Comparison of ENCODE assay signal across 23 cellular contexts in genomic region chr14:21320913-21321312, GRCh38. TPM values are rescaled to one million over a fixed set of nuclear protein-coding genes. Genes with fewer than 3 reads are reported as not detected.
DNase-seq lines count a peak whose midpoint lies in the region; ATAC-seq, FAIRE-seq and TF ChIP-seq lines count a peak whose summit lies in the region.
"Had no signal": no experiment of that assay in that cellular context is flagged by ENCODE, and none has a peak within 500 bp of the region (broad histone marks: within the 10 kb centered on the region; RNA-seq: fewer than 3 reads in every experiment).

No MANE protein-coding gene starts in this region.

- BruUV-seq in HepG2 (replicated peaks; lab: Mats Ljungman, UMichigan), result no TSS peak
- no TSS peak for BruUV-seq in K562 (replicated peaks; lab: Mats Ljungman, UMichigan)

- H3K4me2 ChIP-seq in HepG2 (ENCODE audit: low read depth, low read length), result peak overlapping the region; percentile 55; the same call in 1 of the 2 replicates
- no peak overlapping the region for H3K4me2 ChIP-seq in K562 (ENCODE audit: insufficient read depth, low read length)

- TF ChIP-seq RAD21 in HepG2 (CRISPR knock-in tag; IDR thresholded peaks at IDR 0.05), result no peak
- no peak for TF ChIP-seq RAD21 in K562 (CRISPR knock-in tag; conservative IDR thresholded peaks at IDR 0.05 in 1 of 2, IDR thresholded peaks at IDR 0.05 in 1 of 2)

- H3K27ac Mint-ChIP-seq in HFFc6, result no peak overlapping the region
- H3K27ac Mint-ChIP-seq: H9, T-cell had no signal

- H2AFZ ChIP-seq in HepG2 (ENCODE audit: low read length), result no peak overlapping the region
- peak overlapping the region; percentile 50 for H2AFZ ChIP-seq in K562 (ENCODE audit: low read depth, low read length)
- H2AFZ ChIP-seq: GM23248 had no signal

- intact Hi-C loops in HepG2 (cut with micrococcal nuclease; ENCODE audit: unreplicated experiment) (loop anchor here (2.0 kb wide), 1 partner anchor 20 kb away; no protein-coding TSS in a partner anchor), right lobe of liver (cut with DNase I) (no loop called here), K562 (cut with micrococcal nuclease) (no loop called here), Right ventricle myocardium superior (cut with DNase I) (no loop called here)

- H3K4me3 Mint-ChIP-seq in HFFc6, result no peak overlapping the region
- H3K4me3 Mint-ChIP-seq: H9 had no signal

- TF ChIP-seq POLR2A in HepG2 (IDR thresholded peaks at IDR 0.05; ENCODE audit: insufficient read depth in 1 of 2, low read depth in 2 of 2, low read length in 2 of 2) (no peak), right lobe of liver (IDR thresholded peaks at IDR 0.05) (no peak), K562 (conservative IDR thresholded peaks at IDR 0.05) (no peak)

- ATAC-seq in HepG2, result no peak; the same call in 2 of the 3 replicates
- no peak for ATAC-seq in right lobe of liver
- ATAC-seq in K562, result no peak
- ATAC-seq in Right ventricle myocardium superior (ENCODE audit: poor library complexity), result no peak
- ATAC-seq: T-cell had no signal

- no peak overlapping the region for H3K4me3 ChIP-seq in HepG2 (replicated peaks in 1 of 3; ENCODE audit: insufficient read depth in 1 of 3, low read depth in 2 of 3, low read length in 3 of 3)
- no peak overlapping the region for H3K4me3 ChIP-seq in right lobe of liver
- peak overlapping the region; percentile 35; the same call in 1 of the 2 replicates for H3K4me3 ChIP-seq in K562
- H3K4me3 ChIP-seq: GM23248, Peyer's patch had no signal

- H3K27me3 Mint-ChIP-seq in HFFc6 (ENCODE audit: insufficient read depth), result peaks cover 54% of the 10 kb centered on the region

- in situ Hi-C loops in HepG2 (cut with HindIII; ENCODE audit: extremely low pct_ligation_motif_present, low pct_unique_long_range_greater_than_20kb) (no loop called here), K562 (cut with MboI) (no loop called here)

- peaks cover 4 to 17% of the 10 kb centered on the region in 2 experiments; a peak in 3 of 5 replicates for H3K27me3 ChIP-seq in HepG2 (ENCODE audit: control insufficient read depth in 1 of 2, insufficient read depth in 2 of 2, low read length in 2 of 2)
- H3K27me3 ChIP-seq in right lobe of liver, result no peaks in the 10 kb centered on the region
- no peaks in the 10 kb centered on the region for H3K27me3 ChIP-seq in K562 (ENCODE audit: control insufficient read depth in 2 of 2, insufficient read depth in 2 of 2, low read length in 2 of 2)
- H3K27me3 ChIP-seq: BE2C, Peyer's patch had no signal

- H4K20me1 ChIP-seq in HepG2 (ENCODE audit: insufficient read depth, low read length) (no peaks in the 10 kb centered on the region), K562 (replicated peaks; ENCODE audit: control insufficient read depth, insufficient read depth, low read length) (no peaks in the 10 kb centered on the region)

- FAIRE-seq in HepG2 (lab: Jason Lieb, UNC) (no peak), K562 (lab: Jason Lieb, UNC) (no peak), urothelium cell line (lab: Jason Lieb, UNC) (no peak)
- FAIRE-seq: A204.1 had no signal

- H3K27ac ChIP-seq in HepG2 (ENCODE audit: extremely low read length, insufficient read depth, low read length), result no peak overlapping the region
- no peak overlapping the region for H3K27ac ChIP-seq in right lobe of liver
- no peak overlapping the region for H3K27ac ChIP-seq in K562 (ENCODE audit: extremely low read depth, low read depth, low read length)
- H3K27ac ChIP-seq: GM23248, HL-60, SJCRH30 had no signal

- CTCF ChIA-PET in HepG2 (lab: Yijun Ruan, JAX; ENCODE audit: low intra/inter-chr PET ratio, low total read pairs), result no interaction called here
- CTCF ChIA-PET in K562 (lab: Yijun Ruan, JAX; ENCODE audit: low intra/inter-chr PET ratio), result no interaction called here

- H3K9me1 ChIP-seq in K562 (ENCODE audit: control insufficient read depth, insufficient read depth, low read length), result no peaks in the 10 kb centered on the region

- H3K4me1 ChIP-seq in HepG2 (ENCODE audit: insufficient read depth, low read length) (peaks cover 19% of the 10 kb centered on the region), right lobe of liver (no peaks in the 10 kb centered on the region), K562 (replicated peaks in 1 of 2; ENCODE audit: control insufficient read depth in 2 of 2, insufficient read depth in 2 of 2, low read length in 2 of 2) (peaks cover 0 to 13% of the 10 kb centered on the region in 2 experiments; a peak in 3 of 5 replicates)
- H3K4me1 ChIP-seq: BE2C, SJCRH30 had no signal

- WGBS in HepG2 (ENCODE audit: low lambda C conversion rate), result 52% methylated on average over 2 of the region's 2 CpGs
- 88% methylated on average over 2 of the region's 2 CpGs for WGBS in right lobe of liver (ENCODE audit: insufficient coverage, low coverage, low lambda C conversion rate, missing lambda C conversion rate)
- 82% methylated on average over 2 of the region's 2 CpGs for WGBS in K562 (ENCODE audit: insufficient coverage, low coverage, missing lambda C conversion rate)

- TF ChIP-seq EP300 in HepG2 (IDR thresholded peaks at IDR 0.05; ENCODE audit: low read depth in 2 of 2, low read length in 2 of 2) (no peak), HepG2 (CRISPR knock-in tag; IDR thresholded peaks at IDR 0.05; ENCODE audit: borderline replicate concordance) (no peak), K562 (IDR thresholded peaks at IDR 0.05; ENCODE audit: low read length) (no peak)

- TF ChIP-seq CTCF in HepG2 (CRISPR knock-in tag; IDR thresholded peaks at IDR 0.05) (no peak), right lobe of liver (IDR thresholded peaks at IDR 0.05) (no peak), K562 (IDR thresholded peaks at IDR 0.05 in 2 of 3, conservative IDR thresholded peaks at IDR 0.05 in 1 of 3; ENCODE audit: insufficient read depth in 2 of 3, low read depth in 1 of 3, low read length in 3 of 3) (no peak), HFFc6 (IDR thresholded peaks at IDR 0.05) (no peak)

- no peaks in the 10 kb centered on the region for H3K9me3 Mint-ChIP-seq in HFFc6
- H3K9me3 Mint-ChIP-seq: CD4-positive, alpha-beta memory T cell; T-cell had no signal

- H3K79me2 ChIP-seq in HepG2 (ENCODE audit: insufficient read depth, low read length), result no peaks in the 10 kb centered on the region
- no peaks in the 10 kb centered on the region for H3K79me2 ChIP-seq in K562 (ENCODE audit: control insufficient read depth, insufficient read depth, low read length)

- H3K36me3 Mint-ChIP-seq in HFFc6 (ENCODE audit: low read depth), result no peaks in the 10 kb centered on the region
- H3K36me3 Mint-ChIP-seq: CD4-positive, alpha-beta memory T cell; T-cell had no signal

- no peak for DNase-seq in HepG2 (ENCODE audit: low spot score)
- DNase-seq in right lobe of liver, result no peak
- peak; percentile 77 for DNase-seq in NCI-H187 treated with DMSO at 0.1 percent for 48 hours (lab: John Stamatoyannopoulos, UW)
- no peak for DNase-seq in K562 (ENCODE audit: extremely low read depth in 1 of 4, low spot score in 3 of 4)
- DNase-seq in HFFc6, result no peak
- DNase-seq in midbrain (lab: John Stamatoyannopoulos, UW), result no peak
- DNase-seq in urothelium cell line (ENCODE audit: low spot score), result no peak
- no peak for DNase-seq in Right ventricle myocardium superior
- DNase-seq: BE2C; CD4-positive, alpha-beta memory T cell; GM23248; H9; KG1; NCI-H1092 treated with DMSO at 0.1 percent for 48 hours; NCI-H1436 treated with DMSO at 0.1 percent for 48 hours; NCI-H2081; NCI-H748 treated with DMSO at 0.1 percent for 48 hours; NK-92 treated with Interleukin-12 subunit alpha and Interleukin-12 subunit beta, amount 100 ng/mL, for 24 hours; Peyer's patch; SJCRH30; T-cell had no signal

- H3K36me3 ChIP-seq in HepG2 (replicated peaks in 1 of 2; ENCODE audit: control insufficient read depth in 1 of 2, insufficient read depth in 2 of 2, low read length in 2 of 2) (no peaks in the 10 kb centered on the region), right lobe of liver (no peaks in the 10 kb centered on the region), K562 (ENCODE audit: control insufficient read depth, insufficient read depth, low read length) (no peaks in the 10 kb centered on the region)
- H3K36me3 ChIP-seq: BE2C, Peyer's patch, SJCRH30 had no signal

- POLR2A ChIA-PET in HepG2 (lab: Yijun Ruan, JAX), result interaction anchor here (1.5 kb wide), 1 partner anchor 12 kb away, joined by 3 read pairs; no protein-coding TSS in a partner anchor
- POLR2A ChIA-PET in K562 (lab: Yijun Ruan, JAX), result interaction anchor here (0.5 to 2.3 kb wide), 4 partner anchors 10 to 14 kb away, joined by 3 to 10 read pairs (median 5); no protein-coding TSS in a partner anchor

- H3K9ac ChIP-seq in HepG2 (ENCODE audit: insufficient read depth, low read depth, low read length) (no peak overlapping the region), K562 (ENCODE audit: insufficient read depth in 1 of 2, low read depth in 2 of 2, low read length in 2 of 2) (no peak overlapping the region)
- H3K9ac ChIP-seq: GM23248 had no signal

- H3K4me1 Mint-ChIP-seq in HFFc6 (ENCODE audit: low read depth), result no peaks in the 10 kb centered on the region; the same call in 1 of the 2 replicates

- H3K9me3 ChIP-seq in HepG2 (ENCODE audit: low read length), result no peaks in the 10 kb centered on the region
- no peaks in the 10 kb centered on the region for H3K9me3 ChIP-seq in right lobe of liver
- H3K9me3 ChIP-seq in K562 (replicated peaks; ENCODE audit: control insufficient read depth, insufficient read depth, low read depth, low read length), result no peaks in the 10 kb centered on the region
- H3K9me3 ChIP-seq: BE2C, Peyer's patch, SJCRH30 had no signal

RNA-seq across cellular contexts. Expression of gene RPGRIP1, which starts 41.0 kb away (rescaled TPM):
- total RNA-seq in HepG2 (2016; rRNA removed; fragmentation: Illumina TruSeq; extraction: Trizol), result 0.10 and 0.13 TPM in 2 replicates
- 0.09 TPM in 1 of 2 replicates, not detected in the other for total RNA-seq in HepG2 (2016; cell fraction: cytosol; rRNA removed; fragmentation: Illumina TruSeq; extraction: Trizol; ENCODE audit: low read depth)
- total RNA-seq in HepG2 (2016; cell fraction: insoluble cytoplasmic fraction; rRNA removed; fragmentation: Illumina TruSeq; extraction: Trizol), result 0.48 and 0.67 TPM in 2 replicates
- 0.15 and 0.17 TPM in 2 replicates for total RNA-seq in HepG2 (2016; cell fraction: membrane; rRNA removed; fragmentation: Illumina TruSeq; extraction: Trizol)
- 0.22 and 0.50 TPM in 2 replicates for total RNA-seq in HepG2 (2016; cell fraction: nucleus; rRNA removed; fragmentation: Illumina TruSeq; extraction: Trizol)
- 0.47 and 1.1 TPM in 2 replicates for polyA plus RNA-seq in HepG2 (2011; rRNA removed)
- polyA plus RNA-seq in HepG2 (2011; cell fraction: cytosol; rRNA removed), result 0.14 and 0.17 TPM in 2 replicates
- polyA plus RNA-seq in HepG2 (2011; cell fraction: nucleus; rRNA removed), result 0.58 and 1.4 TPM in 2 replicates
- polyA plus RNA-seq in HepG2 (2012), result 0.57 and 0.58 TPM in 2 replicates
- polyA plus RNA-seq in HepG2 (2016; cell fraction: cytosol; fragmentation: Illumina TruSeq; extraction: Trizol; ENCODE audit: low read depth), result not detected in 2 replicates
- polyA plus RNA-seq in HepG2 (2016; cell fraction: insoluble cytoplasmic fraction; fragmentation: Illumina TruSeq; extraction: Trizol; ENCODE audit: low read depth), result 0.07 and 0.12 TPM in 2 replicates
- 0.08 TPM in 1 of 2 replicates, not detected in the other for polyA plus RNA-seq in HepG2 (2016; cell fraction: membrane; fragmentation: Illumina TruSeq; extraction: Trizol; ENCODE audit: low read depth)
- polyA plus RNA-seq in HepG2 (2016; cell fraction: nucleus; fragmentation: Illumina TruSeq; extraction: Trizol; ENCODE audit: insufficient read depth, low read depth), result 0.47 and 1.6 TPM in 2 replicates
- 0.26 TPM in 1 of 2 replicates, not detected in the other for polyA minus RNA-seq in HepG2 (2011; rRNA and poly(A)+ RNA removed; ENCODE audit: low replicate concordance)
- polyA minus RNA-seq in HepG2 (2011; cell fraction: cytosol; rRNA and poly(A)+ RNA removed), result 0.53 TPM in 1 of 2 replicates, not detected in the other
- 0.64 and 4.0 TPM in 2 replicates for polyA minus RNA-seq in HepG2 (2011; cell fraction: nucleus; rRNA and poly(A)+ RNA removed)
- 1 to 10 TPM in 3 of 6 experiments, under 1 TPM in 3; 0.22 to 1.8 (median 1.0) TPM for total RNA-seq in right lobe of liver
- 1.3 and 1.5 TPM in 2 replicates for total RNA-seq in K562 (2011; cell fraction: chromatin; rRNA removed; ENCODE audit: low replicate concordance)
- total RNA-seq in K562 (2011; cell fraction: nucleolus; rRNA removed), result 0.33 and 0.92 TPM in 2 replicates
- 1.1 TPM in 2 replicates for total RNA-seq in K562 (2011; cell fraction: nucleoplasm; rRNA removed)
- total RNA-seq in K562 (2014; rRNA removed), result 0.53 and 0.95 TPM in 2 replicates
- 0.61 and 0.76 TPM in 2 replicates for total RNA-seq in K562 (2014; rRNA removed; fragmentation: Illumina TruSeq; extraction: Trizol)
- 0.41 and 0.72 TPM in 2 replicates for total RNA-seq in K562 (2015; rRNA removed; fragmentation: Illumina TruSeq; extraction: Trizol)
- total RNA-seq in K562 (2021), result 0.31 and 0.47 TPM in 2 replicates
- polyA plus RNA-seq in K562 (2011; rRNA removed), result 0.56 and 0.80 TPM in 2 replicates
- polyA plus RNA-seq in K562 (2011; cell fraction: cytosol; rRNA removed), result 0.09 and 0.38 TPM in 2 replicates
- 1.2 and 1.5 TPM in 2 replicates for polyA plus RNA-seq in K562 (2011; cell fraction: nucleus; rRNA removed)
- 0.39 and 0.62 TPM in 2 replicates for polyA plus RNA-seq in K562 (2012)
- 0.33 and 0.86 TPM in 2 replicates for polyA plus RNA-seq in K562 (2014; fragmentation: Illumina TruSeq; extraction: Trizol)
- under 1 TPM in 1 of 2 experiments, not detected in 1; 0.49 TPM for polyA plus RNA-seq in K562 (2014; fragmentation: Nextera tagmentation; extraction: Ambion mirVana)
- 0.31 and 0.57 TPM in 2 replicates for polyA plus RNA-seq in K562 (2014; rRNA removed)
- polyA minus RNA-seq in K562 (2011; rRNA and poly(A)+ RNA removed), result 0.39 and 1.1 TPM in 2 replicates
- polyA minus RNA-seq in K562 (2011; cell fraction: cytosol; rRNA and poly(A)+ RNA removed), result not detected in 2 replicates
- 0.22 and 0.27 TPM in 2 replicates for polyA minus RNA-seq in K562 (2011; cell fraction: nucleus; rRNA and poly(A)+ RNA removed)
- total RNA-seq in HFFc6 (2021; fragmentation: NEBNext Ultra II Directional; extraction: Animal tissue kit (Norgen Biotek cat#: 25700)), result not detected
- total RNA-seq in Right ventricle myocardium superior, result 0.27 TPM
- total RNA-seq: GM23248, SJCRH30 had no signal
- polyA plus RNA-seq: CD4-positive, alpha-beta memory T cell; GM23248 had no signal

RNA-seq across cellular contexts. Expression of gene HNRNPC, which starts 51.7 kb away (rescaled TPM):
- 1,099 and 1,563 TPM in 2 replicates for total RNA-seq in HepG2 (2016; rRNA removed; fragmentation: Illumina TruSeq; extraction: Trizol)
- 272 and 305 TPM in 2 replicates for total RNA-seq in HepG2 (2016; cell fraction: cytosol; rRNA removed; fragmentation: Illumina TruSeq; extraction: Trizol; ENCODE audit: low read depth)
- total RNA-seq in HepG2 (2016; cell fraction: insoluble cytoplasmic fraction; rRNA removed; fragmentation: Illumina TruSeq; extraction: Trizol), result 1,110 and 1,631 TPM in 2 replicates
- total RNA-seq in HepG2 (2016; cell fraction: membrane; rRNA removed; fragmentation: Illumina TruSeq; extraction: Trizol), result 374 and 422 TPM in 2 replicates
- total RNA-seq in HepG2 (2016; cell fraction: nucleus; rRNA removed; fragmentation: Illumina TruSeq; extraction: Trizol), result 741 and 752 TPM in 2 replicates
- 577 and 628 TPM in 2 replicates for polyA plus RNA-seq in HepG2 (2011; rRNA removed)
- polyA plus RNA-seq in HepG2 (2011; cell fraction: cytosol; rRNA removed), result 344 and 442 TPM in 2 replicates
- 155 and 197 TPM in 2 replicates for polyA plus RNA-seq in HepG2 (2011; cell fraction: nucleus; rRNA removed)
- polyA plus RNA-seq in HepG2 (2012), result 523 and 611 TPM in 2 replicates
- 145 and 154 TPM in 2 replicates for polyA plus RNA-seq in HepG2 (2016; cell fraction: cytosol; fragmentation: Illumina TruSeq; extraction: Trizol; ENCODE audit: low read depth)
- polyA plus RNA-seq in HepG2 (2016; cell fraction: insoluble cytoplasmic fraction; fragmentation: Illumina TruSeq; extraction: Trizol; ENCODE audit: low read depth), result 1,519 and 1,675 TPM in 2 replicates
- polyA plus RNA-seq in HepG2 (2016; cell fraction: membrane; fragmentation: Illumina TruSeq; extraction: Trizol; ENCODE audit: low read depth), result 281 and 312 TPM in 2 replicates
- 695 and 708 TPM in 2 replicates for polyA plus RNA-seq in HepG2 (2016; cell fraction: nucleus; fragmentation: Illumina TruSeq; extraction: Trizol; ENCODE audit: insufficient read depth, low read depth)
- 720 and 1,084 TPM in 2 replicates for polyA minus RNA-seq in HepG2 (2011; rRNA and poly(A)+ RNA removed; ENCODE audit: low replicate concordance)
- polyA minus RNA-seq in HepG2 (2011; cell fraction: cytosol; rRNA and poly(A)+ RNA removed), result 262 and 282 TPM in 2 replicates
- 891 and 939 TPM in 2 replicates for polyA minus RNA-seq in HepG2 (2011; cell fraction: nucleus; rRNA and poly(A)+ RNA removed)
- 100 to 1,000 TPM; 170 to 247 (median 229) TPM for total RNA-seq in right lobe of liver
- total RNA-seq in K562 (2011; cell fraction: chromatin; rRNA removed; ENCODE audit: low replicate concordance), result 279 and 404 TPM in 2 replicates
- 241 and 299 TPM in 2 replicates for total RNA-seq in K562 (2011; cell fraction: nucleolus; rRNA removed)
- total RNA-seq in K562 (2011; cell fraction: nucleoplasm; rRNA removed), result 371 and 436 TPM in 2 replicates
- 957 and 1,143 TPM in 2 replicates for total RNA-seq in K562 (2014; rRNA removed)
- 1,233 and 1,451 TPM in 2 replicates for total RNA-seq in K562 (2014; rRNA removed; fragmentation: Illumina TruSeq; extraction: Trizol)
- 1,173 and 1,191 TPM in 2 replicates for total RNA-seq in K562 (2015; rRNA removed; fragmentation: Illumina TruSeq; extraction: Trizol)
- 795 and 814 TPM in 2 replicates for total RNA-seq in K562 (2021)
- 1,168 and 1,525 TPM in 2 replicates for polyA plus RNA-seq in K562 (2011; rRNA removed)
- polyA plus RNA-seq in K562 (2011; cell fraction: cytosol; rRNA removed), result 443 and 790 TPM in 2 replicates
- polyA plus RNA-seq in K562 (2011; cell fraction: nucleus; rRNA removed), result 357 and 429 TPM in 2 replicates
- polyA plus RNA-seq in K562 (2012), result 753 and 1,086 TPM in 2 replicates
- polyA plus RNA-seq in K562 (2014; fragmentation: Illumina TruSeq; extraction: Trizol), result 1,403 and 1,557 TPM in 2 replicates
- polyA plus RNA-seq in K562 (2014; fragmentation: Nextera tagmentation; extraction: Ambion mirVana), result 1,000 to 10,000 TPM in 1 of 2 experiments, 100 to 1,000 TPM in 1; 679 to 1,238 TPM
- polyA plus RNA-seq in K562 (2014; rRNA removed), result 1,109 and 1,156 TPM in 2 replicates
- polyA minus RNA-seq in K562 (2011; rRNA and poly(A)+ RNA removed), result 947 and 1,115 TPM in 2 replicates
- 289 and 374 TPM in 2 replicates for polyA minus RNA-seq in K562 (2011; cell fraction: cytosol; rRNA and poly(A)+ RNA removed)
- 200 and 293 TPM in 2 replicates for polyA minus RNA-seq in K562 (2011; cell fraction: nucleus; rRNA and poly(A)+ RNA removed)
- total RNA-seq in HFFc6 (2021; fragmentation: NEBNext Ultra II Directional; extraction: Animal tissue kit (Norgen Biotek cat#: 25700)), result 100 to 1,000 TPM; 528 to 684 (median 604) TPM
- total RNA-seq in Right ventricle myocardium superior, result 238 TPM

Comparison
In these comparisons a context has a peak if more than half of its experiments do, and no peak if none do; other contexts are left out.
1. Of the 241 proteins assayed by ChIP-seq in both HepG2 and K562: peak only in HepG2: FOXA3; only in K562: BHLHE40; in both: none; in neither: 239.